ENCODE assay signal across 28 cellular contexts in genomic region chr5:39867923-39868322, GRCh38.
DNase-seq lines count a peak whose midpoint lies in the region; ATAC-seq, FAIRE-seq and TF ChIP-seq lines count a peak whose summit lies in the region.
"Had no signal": no experiment of that assay in that cellular context is flagged by ENCODE, and none has a peak within 500 bp of the region (broad histone marks: within the 10 kb centered on the region; RNA-seq: fewer than 3 reads in every experiment).

No MANE protein-coding gene starts in this region.

- peak; percentile 31 for FAIRE-seq in HTR-8/SVneo (lab: Jason Lieb, UNC)
- FAIRE-seq in bronchial epithelial cell (lab: Jason Lieb, UNC), result no peak
- FAIRE-seq: A204.1, GM12878, GM12892, GM18507 had no signal

- POLR2A ChIA-PET in RWPE1 (lab: Yijun Ruan, JAX; ENCODE audit: low non-redundant PET), result no interaction called here

- no peak for TF ChIP-seq CTCF in RWPE1 (conservative IDR thresholded peaks at IDR 0.05; ENCODE audit: low read depth)
- no peak for TF ChIP-seq CTCF in bronchial epithelial cell (IDR thresholded peaks at IDR 0.05; ENCODE audit: insufficient read depth, low read length, severe bottlenecking)
- no peak for TF ChIP-seq CTCF in foreskin keratinocyte (conservative IDR thresholded peaks at IDR 0.05)

- no peaks in the 10 kb centered on the region for H3K4me1 ChIP-seq in foreskin keratinocyte
- H3K4me1 ChIP-seq: BE2C, BLaER1 had no signal

- no peaks in the 10 kb centered on the region for H3K36me3 ChIP-seq in bronchial epithelial cell (ENCODE audit: control insufficient read depth, insufficient read depth, low read length)
- H3K36me3 ChIP-seq: BE2C, BLaER1 had no signal

- DNase-seq in HTR-8/SVneo (ENCODE audit: insufficient read length, low spot score), result no peak
- peak; percentile 15 for DNase-seq in RWPE1 (ENCODE audit: low spot score)
- DNase-seq in bronchial epithelial cell (ENCODE audit: low read depth), result peak; percentile 80
- DNase-seq in foreskin keratinocyte, result peak; percentile 34 to 68
- DNase-seq in NCI-H1930 (lab: John Stamatoyannopoulos, UW), result no peak
- DNase-seq in NCI-H1417 treated with DMSO at 0.1 percent for 48 hours (lab: John Stamatoyannopoulos, UW), result no peak
- DNase-seq in RKO (ENCODE audit: low spot score), result no peak
- DNase-seq: 8988T; ACHN; BE2C; C1 segment of cervical spinal cord; CD4-positive, alpha-beta memory T cell; CD4-positive, CD25-positive, alpha-beta regulatory T cell; CD8-positive, alpha-beta memory T cell; COR-L47; DMS 273 treated with DMSO at 0.1 percent for 48 hours; DMS153; DMS53; DMS79; DND-41; EL; GDM1 had no signal

- no peaks in the 10 kb centered on the region for H3K27me3 ChIP-seq in bronchial epithelial cell (ENCODE audit: control insufficient read depth, insufficient read depth, low read length)
- H3K27me3 ChIP-seq in foreskin keratinocyte, result no peaks in the 10 kb centered on the region
- H3K27me3 ChIP-seq: BE2C, BLaER1 had no signal

- H3K4me3 ChIP-seq in bronchial epithelial cell (ENCODE audit: low read depth, low read length), result no peak overlapping the region
- H3K4me3 ChIP-seq: BLaER1, GM12878 had no signal

- CTCF ChIA-PET in RWPE1 (lab: Yijun Ruan, JAX), result no interaction called here

- no peak overlapping the region for H3K27ac ChIP-seq in RWPE1
- H3K27ac ChIP-seq in foreskin keratinocyte, result no peak overlapping the region
- H3K27ac ChIP-seq: BLaER1 had no signal

- ATAC-seq in foreskin keratinocyte, result peak; percentile 81
- no peak for ATAC-seq in HG02642 (IDR thresholded peaks at IDR 0.05; ENCODE audit: poor library complexity, unreplicated experiment)
- ATAC-seq: GM12878 had no signal

Comparison
In these comparisons a context has a peak if more than half of its experiments do, and no peak if none do; other contexts are left out.
1. DNase-seq: peak in RWPE1 (single experiment), bronchial epithelial cell (single experiment) and foreskin keratinocyte (2 of 2); none in HTR-8/SVneo (single experiment), NCI-H1930 (0 of 2), NCI-H1417 treated with DMSO at 0.1 percent for 48 hours (single experiment) and RKO (single experiment).